8 cellular contexts compared by ENCODE assay signal in the genomic region with DNA sequence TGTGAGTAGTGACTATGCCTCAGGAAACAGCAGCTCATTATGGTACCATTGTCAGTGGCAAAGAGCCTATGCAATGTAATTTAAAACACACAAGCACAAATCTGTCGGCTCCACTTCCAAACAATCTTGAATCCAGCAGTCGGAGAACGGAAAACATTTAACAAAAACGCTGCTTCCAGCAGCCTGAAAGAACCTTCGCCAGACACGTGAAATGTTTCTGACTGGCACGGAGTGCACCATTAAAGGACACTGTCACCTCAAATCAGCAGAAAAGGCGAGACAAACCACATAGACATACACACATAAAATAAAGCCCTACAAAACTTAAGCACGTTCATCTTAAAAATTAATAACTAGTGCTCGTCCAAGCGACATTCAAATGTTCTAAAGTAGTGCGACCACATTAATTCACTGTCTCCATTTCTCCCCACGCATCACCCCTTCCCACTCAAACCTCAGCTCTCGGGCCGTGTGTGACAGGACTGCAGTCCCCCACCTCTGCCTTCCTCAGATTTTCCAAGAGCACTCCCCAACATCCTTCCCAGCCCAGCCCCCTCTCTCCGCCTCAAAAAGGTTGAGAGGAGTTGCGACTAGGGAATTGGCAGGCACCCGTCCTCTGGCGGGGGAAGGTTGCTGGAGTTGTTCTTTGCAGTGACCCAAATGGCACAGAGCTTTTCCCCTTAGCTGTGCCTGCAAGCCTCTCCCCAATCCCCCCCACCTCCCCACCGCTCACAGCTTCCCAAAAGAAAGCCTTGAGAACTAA. TPM values are rescaled to one million over a fixed set of nuclear protein-coding genes. Genes with fewer than 3 reads are reported as not detected.
A peak's percentile ranks its signal among the peaks of the same experiment; 100 is the strongest.
DNase-seq lines count a peak whose midpoint lies in the region; ATAC-seq and TF ChIP-seq lines count a peak whose summit lies in the region.

No MANE protein-coding gene starts in this region.

- no peak overlapping the region for H3K23ac ChIP-seq in neuronal stem cell (ENCODE audit: low read depth, low read length, poor library complexity)

- in situ Hi-C loops in GM13977 (cut with MboI; ENCODE audit: low pct_unique_long_range_greater_than_20kb, low sequenced_read_pairs, unreplicated experiment), result loop anchor here (10.0 kb wide), 1 partner anchor 166 kb away; a partner anchor contains a TSS

- peak overlapping the region; percentile 80 for H2AFZ ChIP-seq in neuronal stem cell (ENCODE audit: low read length)

- no peaks in the 10 kb centered on the region for H3K9me3 ChIP-seq in neuronal stem cell (replicated peaks in 1 of 2; ENCODE audit: control insufficient read depth in 2 of 2, insufficient read depth in 1 of 2, low read depth in 1 of 2, low read length in 2 of 2)

- H3K14ac ChIP-seq in neuronal stem cell (ENCODE audit: low read length), result no peak overlapping the region

- H2BK120ac ChIP-seq in neuronal stem cell (ENCODE audit: low read depth, low read length), result no peak overlapping the region

- no peak overlapping the region for H2AK5ac ChIP-seq in neuronal stem cell (ENCODE audit: low read depth, low read length)

- no peak overlapping the region for H2BK12ac ChIP-seq in neuronal stem cell (ENCODE audit: low read length)

- peak; percentile 38 for DNase-seq in CD1c-positive myeloid dendritic cell (ENCODE audit: extremely low spot score)
- peak in 2 of 3 experiments; percentile 11 to 35 for DNase-seq in activated CD8-positive, alpha-beta memory T cell treated with anti-CD3 and anti-CD28 coated beads for 48 hours (ENCODE audit: low read depth in 2 of 3, low spot score in 2 of 3)
- DNase-seq in fibroblast of pulmonary artery (ENCODE audit: low read depth), result peak; percentile 36
- DNase-seq in neuronal stem cell (ENCODE audit: low spot score), result peak; percentile 11
- DNase-seq in GM13977 (ENCODE audit: low spot score), result no peak

- H2BK5ac ChIP-seq in neuronal stem cell (ENCODE audit: low read length), result no peak overlapping the region

- H4K8ac ChIP-seq in neuronal stem cell (ENCODE audit: low read depth, low read length), result no peak overlapping the region

- no CpG with 5 or more reads among the region's 20 CpGs for WGBS in neuronal stem cell (ENCODE audit: extremely low coverage in 2 of 2, insufficient read length in 2 of 2, insufficient replicate concordance in 1 of 2), 2 donors

- TF ChIP-seq CTCF in fibroblast of pulmonary artery (IDR thresholded peaks at IDR 0.05; ENCODE audit: low read length, missing control alignments), result no peak
- no peak for TF ChIP-seq CTCF in GM13977 (IDR thresholded peaks at IDR 0.05; ENCODE audit: extremely low read depth, insufficient read depth, missing control alignments)

- peaks cover 8 to 18% of the 10 kb centered on the region in 2 donors for H3K4me1 ChIP-seq in neuronal stem cell (ENCODE audit: control insufficient read depth in 2 of 2, insufficient read depth in 1 of 2, low read depth in 1 of 2, low read length in 2 of 2)

- H4K91ac ChIP-seq in neuronal stem cell (ENCODE audit: low read depth, low read length, poor library complexity), result no peak overlapping the region

- H3K4me3 ChIP-seq in fibroblast of pulmonary artery (replicated peaks; ENCODE audit: low read depth, low read length) (peak overlapping the region; percentile 92), neuronal stem cell (ENCODE audit: low read length in 2 of 2) (peak overlapping the region; percentile 78 to 86)

- peak overlapping the region; percentile 76 for H3K4me2 ChIP-seq in neuronal stem cell (ENCODE audit: insufficient read depth, low read length, poor library complexity, severe bottlenecking)

- H3K9ac ChIP-seq in neuronal stem cell (ENCODE audit: low read depth, low read length, poor library complexity), result peak overlapping the region; percentile 63

- H3K18ac ChIP-seq in neuronal stem cell (ENCODE audit: low read length), result peak overlapping the region; percentile 38

- ATAC-seq in HG03432 (IDR thresholded peaks at IDR 0.05; ENCODE audit: unreplicated experiment), result peak; percentile 0
- ATAC-seq in GM21529 (IDR thresholded peaks at IDR 0.05; ENCODE audit: unreplicated experiment), result no peak
- no peak for ATAC-seq in HG02973 (IDR thresholded peaks at IDR 0.05; ENCODE audit: unreplicated experiment)

- no peak overlapping the region for H2BK15ac ChIP-seq in neuronal stem cell (ENCODE audit: low read length)

- H3K27me3 ChIP-seq in neuronal stem cell (ENCODE audit: control insufficient read depth in 3 of 3, insufficient read depth in 3 of 3, low read depth in 1 of 3, low read length in 3 of 3), result no peaks in the 10 kb centered on the region

- no peak overlapping the region for H3K4ac ChIP-seq in neuronal stem cell (ENCODE audit: low read length)

- H3K79me1 ChIP-seq in neuronal stem cell (ENCODE audit: low read depth, low read length), result peaks cover 4% of the 10 kb centered on the region

- peaks cover 4 to 34% of the 10 kb centered on the region in 2 donors for H3K36me3 ChIP-seq in neuronal stem cell (replicated peaks in 1 of 2; ENCODE audit: control insufficient read depth in 2 of 2, insufficient read depth in 2 of 2, low read length in 2 of 2)

- H3K27ac ChIP-seq in neuronal stem cell (replicated peaks; ENCODE audit: low read length), result no peak overlapping the region

RNA-seq across cellular contexts. Expression of a gene that starts 0.6 kb away (rescaled TPM):
- 2.9 TPM for polyA plus RNA-seq in neuronal stem cell (2013, experiment 1 of 2)
- polyA plus RNA-seq in neuronal stem cell (2013, experiment 2 of 2), result 2.9 TPM
